9 cellular contexts compared by ENCODE assay signal in genomic region chr20:39849664-39850063, GRCh38.
DNase-seq lines count a peak whose midpoint lies in the region; ATAC-seq and TF ChIP-seq lines count a peak whose summit lies in the region.
"Had no signal": no experiment of that assay in that cellular context is flagged by ENCODE, and none has a peak within 500 bp of the region (broad histone marks: within the 10 kb centered on the region; RNA-seq: fewer than 3 reads in every experiment).

No MANE protein-coding gene starts in this region.

- no peak overlapping the region for H3K27ac Mint-ChIP-seq in activated T-cell treated with anti-CD3 and anti-CD28 coated beads, Interleukin-2, amount 50 U/mL, for 24 hours
- H3K27ac Mint-ChIP-seq in activated CD4-positive, alpha-beta T cell treated with anti-CD3 and anti-CD28 coated beads for 36 hours, result no peak overlapping the region
- H3K27ac Mint-ChIP-seq: T-cell had no signal

- no peaks in the 10 kb centered on the region for H3K4me1 Mint-ChIP-seq in activated T-cell treated with anti-CD3 and anti-CD28 coated beads, Interleukin-2, amount 50 U/mL, for 24 hours (ENCODE audit: low read depth)
- no peaks in the 10 kb centered on the region for H3K4me1 Mint-ChIP-seq in activated CD4-positive, alpha-beta T cell treated with anti-CD3 and anti-CD28 coated beads for 36 hours
- H3K4me1 Mint-ChIP-seq: T-cell had no signal

- DNase-seq in AG10803 (ENCODE audit: low read depth), result peak; percentile 95
- DNase-seq in RWPE2 (ENCODE audit: low spot score), result peak; percentile 83
- DNase-seq in foreskin fibroblast, result peak; percentile 91 to 98
- DNase-seq in occipital lobe (lab: John Stamatoyannopoulos, UW), result peak; percentile 37
- no peak for DNase-seq in NCI-H226
- no peak for DNase-seq in activated T-cell treated with anti-CD3 and anti-CD28 coated beads, Interleukin-2, amount 50 U/mL, for 24 hours
- no peak for DNase-seq in activated CD4-positive, alpha-beta T cell treated with anti-CD3 and anti-CD28 coated beads for 36 hours
- no peak for DNase-seq in NCI-H2081 treated with DMSO at 0.1 percent for 48 hours (lab: John Stamatoyannopoulos, UW)
- DNase-seq: T-cell had no signal

- H3K27me3 ChIP-seq in RWPE2 (ENCODE audit: insufficient read depth, poor library complexity, severe bottlenecking), result no peaks in the 10 kb centered on the region

- no peaks in the 10 kb centered on the region for H3K9me3 Mint-ChIP-seq in activated T-cell treated with anti-CD3 and anti-CD28 coated beads, Interleukin-2, amount 50 U/mL, for 24 hours
- H3K9me3 Mint-ChIP-seq in activated CD4-positive, alpha-beta T cell treated with anti-CD3 and anti-CD28 coated beads for 36 hours (ENCODE audit: low read depth), result no peaks in the 10 kb centered on the region
- H3K9me3 Mint-ChIP-seq: T-cell had no signal

- H3K36me3 Mint-ChIP-seq in activated T-cell treated with anti-CD3 and anti-CD28 coated beads, Interleukin-2, amount 50 U/mL, for 24 hours (ENCODE audit: low read depth), result no peaks in the 10 kb centered on the region
- H3K36me3 Mint-ChIP-seq in activated CD4-positive, alpha-beta T cell treated with anti-CD3 and anti-CD28 coated beads for 36 hours (ENCODE audit: low read depth), result no peaks in the 10 kb centered on the region
- H3K36me3 Mint-ChIP-seq: T-cell had no signal

- ATAC-seq in RWPE2 (ENCODE audit: low read depth), result peak; percentile 87
- no peak for ATAC-seq in activated CD4-positive, alpha-beta T cell treated with anti-CD3 and anti-CD28 coated beads for 36 hours
- ATAC-seq: T-cell had no signal

- no peak overlapping the region for H3K4me3 ChIP-seq in AG10803 (ENCODE audit: low read length)
- no peak overlapping the region for H3K4me3 ChIP-seq in RWPE2 (ENCODE audit: severe bottlenecking)
- H3K4me3 ChIP-seq in foreskin fibroblast (ENCODE audit: low read depth in 1 of 2, low read length in 2 of 2), result no peak overlapping the region

- H3K27me3 Mint-ChIP-seq in activated T-cell treated with anti-CD3 and anti-CD28 coated beads, Interleukin-2, amount 50 U/mL, for 24 hours, result no peaks in the 10 kb centered on the region
- H3K27me3 Mint-ChIP-seq in activated CD4-positive, alpha-beta T cell treated with anti-CD3 and anti-CD28 coated beads for 36 hours, result no peaks in the 10 kb centered on the region
- H3K27me3 Mint-ChIP-seq: T-cell had no signal

- POLR2A ChIA-PET in activated CD4-positive, alpha-beta T cell treated with anti-CD3 and anti-CD28 coated beads for 36 hours (lab: Charles Lee), result no interaction called here

- H3K9me3 ChIP-seq in RWPE2 (ENCODE audit: severe bottlenecking), result no peaks in the 10 kb centered on the region

- no peak overlapping the region for H3K27ac ChIP-seq in RWPE2 (ENCODE audit: poor library complexity, severe bottlenecking)

- CTCF ChIA-PET in activated CD4-positive, alpha-beta T cell treated with anti-CD3 and anti-CD28 coated beads for 36 hours (lab: Charles Lee), result no interaction called here

- H3K36me3 ChIP-seq in RWPE2 (ENCODE audit: low read depth), result no peaks in the 10 kb centered on the region

- H3K4me3 Mint-ChIP-seq in activated T-cell treated with anti-CD3 and anti-CD28 coated beads, Interleukin-2, amount 50 U/mL, for 24 hours, result no peak overlapping the region
- no peak overlapping the region for H3K4me3 Mint-ChIP-seq in activated CD4-positive, alpha-beta T cell treated with anti-CD3 and anti-CD28 coated beads for 36 hours
- H3K4me3 Mint-ChIP-seq: T-cell had no signal

- no peak for TF ChIP-seq CTCF in AG10803 (conservative IDR thresholded peaks at IDR 0.05; ENCODE audit: low read length)
- no peak for TF ChIP-seq CTCF in RWPE2 (IDR thresholded peaks at IDR 0.05; ENCODE audit: poor library complexity, severe bottlenecking)
- no peak for TF ChIP-seq CTCF in foreskin fibroblast (IDR thresholded peaks at IDR 0.05; ENCODE audit: low read depth, low read length)

- H3K4me1 ChIP-seq in RWPE2 (ENCODE audit: insufficient read depth, poor library complexity, severe bottlenecking), result no peaks in the 10 kb centered on the region

- intact Hi-C loops in activated CD4-positive, alpha-beta T cell treated with anti-CD3 and anti-CD28 coated beads for 36 hours (cut with DNase I, micrococcal nuclease), result no loop called here

Comparison
In these comparisons a context has a peak if more than half of its experiments do, and no peak if none do; other contexts are left out.
1. DNase-seq: peak in AG10803 (single experiment), RWPE2 (single experiment), foreskin fibroblast (2 of 2) and occipital lobe (single experiment); none in NCI-H226 (single experiment), activated T-cell treated with anti-CD3 and anti-CD28 coated beads, Interleukin-2, amount 50 U/mL, for 24 hours (single experiment), activated CD4-positive, alpha-beta T cell treated with anti-CD3 and anti-CD28 coated beads for 36 hours (single experiment) and NCI-H2081 treated with DMSO at 0.1 percent for 48 hours (single experiment).